ENCODE assay signal across 22 cellular contexts in the genomic region with DNA sequence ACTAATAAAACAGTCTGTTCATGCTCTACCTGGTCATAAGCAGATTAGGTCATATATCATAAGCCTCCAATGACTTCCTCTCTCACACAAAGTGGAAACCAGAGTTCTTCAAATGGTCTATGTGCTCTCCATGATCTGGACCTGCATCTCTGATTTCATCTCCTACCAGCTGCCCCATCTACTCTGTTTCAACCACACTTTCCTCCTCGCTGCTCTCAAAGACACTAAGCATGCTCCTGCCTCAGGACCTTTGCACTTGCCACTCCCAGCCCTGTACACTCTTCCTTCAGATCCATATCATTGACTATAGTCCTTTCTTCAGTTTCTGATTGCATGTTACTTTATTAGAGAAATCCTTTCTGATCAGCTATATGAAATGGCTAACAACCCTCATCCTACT.
"Had no signal": no experiment of that assay in that cellular context is flagged by ENCODE, and none has a peak within 500 bp of the region (broad histone marks: within the 10 kb centered on the region; RNA-seq: fewer than 3 reads in every experiment).

No MANE protein-coding gene starts in this region.

- H3K27me3 Mint-ChIP-seq: memory B cell had no signal

- H3K27ac ChIP-seq: coronary artery, dorsolateral prefrontal cortex, esophagus muscularis mucosa, foreskin keratinocyte, gastroesophageal sphincter, heart right ventricle, left lung, lower lobe of right lung had no signal

- DNase-seq: dermis blood vessel endothelial cell; dorsolateral prefrontal cortex; effector CD4-positive, alpha-beta T cell; effector memory CD4-positive, alpha-beta T cell; foreskin keratinocyte; head of caudate nucleus; heart right ventricle; hippocampal formation; left cardiac atrium; left lung; left ventricle myocardium superior; lower lobe of right lung; mesendoderm; midbrain had no signal

- ATAC-seq: foreskin keratinocyte, gastroesophageal sphincter, heart right ventricle, left cardiac atrium, left lung, left ventricle myocardium superior, lower lobe of right lung had no signal

- H3K4me3 Mint-ChIP-seq: memory B cell had no signal

- H3K27ac Mint-ChIP-seq: memory B cell had no signal

- FAIRE-seq: colon, endothelial cell of umbilical vein, frontal cortex, keratinocyte had no signal

- H3K27me3 ChIP-seq: dorsolateral prefrontal cortex, esophagus muscularis mucosa, foreskin keratinocyte, gastroesophageal sphincter, heart right ventricle, left lung had no signal

- H3K9me3 ChIP-seq: esophagus muscularis mucosa, gastroesophageal sphincter, heart right ventricle, left lung, lower lobe of right lung had no signal

- H3K4me3 ChIP-seq: coronary artery, dorsolateral prefrontal cortex, esophagus muscularis mucosa, gastroesophageal sphincter, heart right ventricle, left lung, lower lobe of right lung had no signal

- H3K4me1 Mint-ChIP-seq: memory B cell had no signal

- H3K4me1 ChIP-seq: esophagus muscularis mucosa, foreskin keratinocyte, gastroesophageal sphincter, heart right ventricle, left lung, lower lobe of right lung had no signal
